Comparison of ENCODE assay signal across 9 cellular contexts in the genomic region with DNA sequence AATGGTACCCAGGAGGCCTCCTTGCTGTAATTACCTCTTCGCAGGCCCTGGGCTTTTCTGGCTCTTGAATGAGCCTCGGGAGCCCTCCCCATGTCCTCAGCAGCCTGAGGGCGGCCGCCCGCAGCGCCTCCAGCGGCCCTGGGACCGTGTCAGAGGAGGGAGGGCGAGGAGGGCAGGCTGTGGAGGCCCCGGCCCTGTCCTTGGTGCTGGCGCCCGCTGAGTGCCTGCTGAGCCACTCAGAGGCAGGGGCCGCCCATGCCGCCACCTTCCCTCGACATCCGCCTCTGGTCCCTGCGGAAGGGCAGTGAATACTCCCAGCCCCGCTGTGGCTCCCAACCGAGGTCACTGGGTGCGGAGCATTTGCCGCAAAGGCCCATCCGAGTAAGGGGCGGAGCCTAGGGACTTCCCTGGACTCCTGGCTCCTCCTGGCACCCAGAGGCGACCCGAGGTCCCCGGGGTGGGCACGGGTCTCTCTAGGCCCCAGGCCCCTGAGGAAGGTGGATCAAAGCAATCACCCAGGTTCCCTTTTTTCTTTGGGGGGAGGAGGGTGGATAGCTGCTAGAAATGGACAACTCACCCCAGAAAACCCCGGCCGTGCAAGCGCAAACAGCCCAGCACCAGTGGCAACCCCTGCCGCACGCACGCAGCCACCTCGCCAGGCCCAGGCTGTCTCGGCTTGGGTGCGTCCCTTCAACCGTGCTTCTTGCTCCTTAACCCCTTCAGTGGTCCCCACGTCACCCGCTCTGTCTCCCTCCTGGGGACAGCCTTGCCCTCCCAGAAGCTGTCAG. TPM values are rescaled to one million over a fixed set of nuclear protein-coding genes. Genes with fewer than 3 reads are reported as not detected.
DNase-seq lines count a peak whose midpoint lies in the region; ATAC-seq and TF ChIP-seq lines count a peak whose summit lies in the region.
"Had no signal": no experiment of that assay in that cellular context is flagged by ENCODE, and none has a peak within 500 bp of the region (broad histone marks: within the 10 kb centered on the region; RNA-seq: fewer than 3 reads in every experiment).

No MANE protein-coding gene starts in this region.

- no peaks in the 10 kb centered on the region for H4K20me1 ChIP-seq in DND-41 (ENCODE audit: insufficient read depth, low read length)

- ATAC-seq in DND-41 (ENCODE audit: insufficient read depth, low read depth), result peak; percentile 49; the same call in 1 of the 3 replicates
- ATAC-seq in HG03439 (IDR thresholded peaks at IDR 0.05; ENCODE audit: unreplicated experiment), result no peak
- no peak for ATAC-seq in GM18498 (IDR thresholded peaks at IDR 0.05; ENCODE audit: unreplicated experiment)

- H3K79me2 ChIP-seq in DND-41 (ENCODE audit: insufficient read depth, low read length), result no peaks in the 10 kb centered on the region

- peaks cover 20% of the 10 kb centered on the region for H3K4me1 Mint-ChIP-seq in nephron

- H3K9ac ChIP-seq in DND-41 (ENCODE audit: low read depth, low read length), result no peak overlapping the region

- no peaks in the 10 kb centered on the region for H3K4me1 ChIP-seq in DND-41 (ENCODE audit: insufficient read depth, low read length)

- H3K36me3 ChIP-seq in DND-41 (ENCODE audit: insufficient read depth, low read length), result no peaks in the 10 kb centered on the region

- H3K9me3 ChIP-seq in DND-41 (ENCODE audit: insufficient read depth, low read length, severe bottlenecking), result no peaks in the 10 kb centered on the region

- DNase-seq in DND-41 (peak; percentile 19), LHCN-M2 (ENCODE audit: low read depth) (peak; percentile 11), ecto neural progenitor cell (ENCODE audit: low spot score) (peak; percentile 88), NCI-H510A treated with DMSO at 0.1 percent for 48 hours (lab: John Stamatoyannopoulos, UW) (no peak), DMS53 treated with DMSO at 0.1 percent for 48 hours (lab: John Stamatoyannopoulos, UW; ENCODE audit: unreplicated experiment) (no peak)

- peak overlapping the region in 1 of 3 experiments; percentile 12 for H3K4me3 Mint-ChIP-seq in nephron

- H3K27ac ChIP-seq in DND-41 (ENCODE audit: low read length), result no peak overlapping the region

- H3K4me3 ChIP-seq in DND-41 (ENCODE audit: low read depth in 1 of 2, low read length in 2 of 2), result no peak overlapping the region

- H3K36me3 Mint-ChIP-seq in nephron (ENCODE audit: low read depth), result no peaks in the 10 kb centered on the region

- H2AFZ ChIP-seq in DND-41 (ENCODE audit: low read depth, low read length), result no peak overlapping the region

- H3K9me3 Mint-ChIP-seq in nephron, result no peaks in the 10 kb centered on the region

- peaks cover 84% of the 10 kb centered on the region for H3K27me3 Mint-ChIP-seq in nephron (ENCODE audit: low read depth)

- H3K4me2 ChIP-seq in DND-41 (ENCODE audit: insufficient read depth, low read length), result no peak overlapping the region

- H3K27ac Mint-ChIP-seq in nephron, result no peak overlapping the region

- TF ChIP-seq CTCF in DND-41 (IDR thresholded peaks at IDR 0.05; ENCODE audit: borderline replicate concordance, extremely low read depth, low read length, poor library complexity, severe bottlenecking) (no peak), nephron (IDR thresholded peaks at IDR 0.05; ENCODE audit: unreplicated experiment in 3 of 3) (peak in 2 of 3 experiments; percentile 32 to 46)

- peaks cover 5% of the 10 kb centered on the region for H3K27me3 ChIP-seq in DND-41 (ENCODE audit: insufficient read depth, low read length, poor library complexity)

RNA-seq across cellular contexts. Expression of a gene that starts 2.7 kb away (rescaled TPM):
- total RNA-seq in LHCN-M2 (2014; rRNA removed), result not detected in 2 replicates
- 0.07 TPM for polyA plus RNA-seq in LHCN-M2 (2012)
- total RNA-seq: activated CD8-positive, alpha-beta memory T cell treated with anti-CD3 and anti-CD28 coated beads for 36 hours had no signal

Comparison
In these comparisons a context has a peak if more than half of its experiments do, and no peak if none do; other contexts are left out.
1. DNase-seq: peak in DND-41 (single experiment), LHCN-M2 (single experiment) and ecto neural progenitor cell (single experiment); none in NCI-H510A treated with DMSO at 0.1 percent for 48 hours (single experiment) and DMS53 treated with DMSO at 0.1 percent for 48 hours (single experiment).